ENCODE assay signal across 1 cellular context in the genomic region with DNA sequence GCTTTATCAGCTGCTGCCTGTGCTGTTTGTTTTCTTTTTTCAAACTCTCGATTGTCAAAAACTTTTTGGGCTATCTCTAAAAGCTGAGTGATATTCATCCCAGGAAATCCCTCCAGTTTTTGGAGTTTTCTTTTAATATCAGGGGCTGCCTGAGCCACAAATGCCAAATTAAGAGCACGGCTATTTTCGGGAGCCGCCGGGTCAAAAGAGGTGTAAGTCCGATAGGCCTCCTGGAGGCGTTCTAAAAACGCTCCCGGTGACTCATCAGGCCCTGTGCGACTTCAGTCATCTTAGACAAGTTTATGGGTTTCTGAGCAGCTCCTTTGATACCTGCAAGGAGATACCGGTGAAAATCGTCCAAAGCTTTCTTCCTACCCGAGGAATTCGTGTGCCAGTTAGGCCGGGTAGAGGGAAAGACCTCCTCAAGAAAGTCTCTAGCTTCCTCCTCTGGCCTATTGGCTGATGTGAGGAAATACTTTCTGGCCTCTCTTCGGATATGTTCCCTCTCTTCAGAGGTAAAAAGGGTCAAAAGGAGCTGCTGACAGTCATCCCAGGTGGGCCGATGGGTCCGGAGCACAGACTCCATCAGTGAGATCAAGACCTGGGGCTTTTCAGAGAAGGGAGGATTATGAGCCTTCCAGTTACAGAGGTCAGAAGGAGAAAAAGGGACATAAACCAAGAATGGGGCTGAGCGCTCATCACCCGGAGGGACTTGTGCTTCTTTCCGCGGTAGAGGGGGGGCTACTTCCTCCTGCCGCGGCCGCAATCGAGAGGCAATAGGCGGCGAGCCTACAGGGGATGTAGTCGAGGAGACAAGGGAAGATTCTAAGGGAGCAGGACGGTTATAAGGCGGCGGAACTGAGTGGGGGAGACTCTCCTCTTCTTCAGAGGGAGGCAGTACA.
TF ChIP-seq lines count a peak whose summit lies in the region.

No MANE protein-coding gene starts in this region.

TF ChIP-seq in K562, 482 proteins besides CTCF, POLR2A, EP300 and RAD21 (continued from another document and continues in another):
- TF ChIP-seq, protein P1, sequence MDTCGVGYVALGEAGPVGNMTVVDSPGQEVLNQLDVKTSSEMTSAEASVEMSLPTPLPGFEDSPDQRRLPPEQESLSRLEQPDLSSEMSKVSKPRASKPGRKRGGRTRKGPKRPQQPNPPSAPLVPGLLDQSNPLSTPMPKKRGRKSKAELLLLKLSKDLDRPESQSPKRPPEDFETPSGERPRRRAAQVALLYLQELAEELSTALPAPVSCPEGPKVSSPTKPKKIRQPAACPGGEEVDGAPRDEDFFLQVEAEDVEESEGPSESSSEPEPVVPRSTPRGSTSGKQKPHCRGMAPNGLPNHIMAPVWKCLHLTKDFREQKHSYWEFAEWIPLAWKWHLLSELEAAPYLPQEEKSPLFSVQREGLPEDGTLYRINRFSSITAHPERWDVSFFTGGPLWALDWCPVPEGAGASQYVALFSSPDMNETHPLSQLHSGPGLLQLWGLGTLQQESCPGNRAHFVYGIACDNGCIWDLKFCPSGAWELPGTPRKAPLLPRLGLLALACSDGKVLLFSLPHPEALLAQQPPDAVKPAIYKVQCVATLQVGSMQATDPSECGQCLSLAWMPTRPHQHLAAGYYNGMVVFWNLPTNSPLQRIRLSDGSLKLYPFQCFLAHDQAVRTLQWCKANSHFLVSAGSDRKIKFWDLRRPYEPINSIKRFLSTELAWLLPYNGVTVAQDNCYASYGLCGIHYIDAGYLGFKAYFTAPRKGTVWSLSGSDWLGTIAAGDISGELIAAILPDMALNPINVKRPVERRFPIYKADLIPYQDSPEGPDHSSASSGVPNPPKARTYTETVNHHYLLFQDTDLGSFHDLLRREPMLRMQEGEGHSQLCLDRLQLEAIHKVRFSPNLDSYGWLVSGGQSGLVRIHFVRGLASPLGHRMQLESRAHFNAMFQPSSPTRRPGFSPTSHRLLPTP (IDR thresholded peaks at IDR 0.05; ENCODE audit: borderline replicate concordance, extremely low read depth, insufficient read length): no peak
- TF ChIP-seq, protein P2, sequence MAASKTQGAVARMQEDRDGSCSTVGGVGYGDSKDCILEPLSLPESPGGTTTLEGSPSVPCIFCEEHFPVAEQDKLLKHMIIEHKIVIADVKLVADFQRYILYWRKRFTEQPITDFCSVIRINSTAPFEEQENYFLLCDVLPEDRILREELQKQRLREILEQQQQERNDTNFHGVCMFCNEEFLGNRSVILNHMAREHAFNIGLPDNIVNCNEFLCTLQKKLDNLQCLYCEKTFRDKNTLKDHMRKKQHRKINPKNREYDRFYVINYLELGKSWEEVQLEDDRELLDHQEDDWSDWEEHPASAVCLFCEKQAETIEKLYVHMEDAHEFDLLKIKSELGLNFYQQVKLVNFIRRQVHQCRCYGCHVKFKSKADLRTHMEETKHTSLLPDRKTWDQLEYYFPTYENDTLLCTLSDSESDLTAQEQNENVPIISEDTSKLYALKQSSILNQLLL (CRISPR knock-in tag; IDR thresholded peaks at IDR 0.05; ENCODE audit: borderline replicate concordance): no peak
- no peak for TF ChIP-seq ZNF764 (CRISPR knock-in tag; IDR thresholded peaks at IDR 0.05; ENCODE audit: low read depth)
- no peak for TF ChIP-seq MGA (IDR thresholded peaks at IDR 0.05)
- no peak for TF ChIP-seq CSDE1 (IDR thresholded peaks at IDR 0.05)
- TF ChIP-seq ZFX (CRISPR knock-in tag; IDR thresholded peaks at IDR 0.05): peak; percentile 68
- no peak; the same call in 1 of the 2 replicates for TF ChIP-seq CEBPG (CRISPR knock-in tag; IDR thresholded peaks at IDR 0.05)
- no peak for TF ChIP-seq CEBPG (tag; conservative IDR thresholded peaks at IDR 0.05 in 1 of 2, IDR thresholded peaks at IDR 0.05 in 1 of 2)
- 0 out of 2 replicates have a peak, but pooled peaks have one; percentile 6 for TF ChIP-seq HES1 (IDR thresholded peaks at IDR 0.05; ENCODE audit: low read depth)
- TF ChIP-seq ZFP36 (IDR thresholded peaks at IDR 0.05; ENCODE audit: low read depth, low read length, partially characterized antibody): peak; percentile 81
- TF ChIP-seq ATF7 (IDR thresholded peaks at IDR 0.05): 0 out of 2 replicates have a peak, but pooled peaks have one; percentile 31
- peak; percentile 25 for TF ChIP-seq KDM5B (IDR thresholded peaks at IDR 0.05; ENCODE audit: insufficient replicate concordance, low read depth, low read length)
- peak in 1 of 2 experiments; percentile 57; a peak in 2 of 4 replicates for TF ChIP-seq RCOR1 (IDR thresholded peaks at IDR 0.05; ENCODE audit: borderline replicate concordance in 1 of 2, low read depth in 2 of 2, low read length in 2 of 2)
- TF ChIP-seq NFE2 (IDR thresholded peaks at IDR 0.05; ENCODE audit: low read depth): peak; percentile 48
- peak; percentile 39; the same call in 1 of the 2 replicates for TF ChIP-seq DDX20 (tag; IDR thresholded peaks at IDR 0.05; ENCODE audit: low read depth)
- TF ChIP-seq PYGO2 (tag; IDR thresholded peaks at IDR 0.05): peak; percentile 19; the same call in 1 of the 2 replicates
- peak; percentile 50 for TF ChIP-seq MEF2D (tag; conservative IDR thresholded peaks at IDR 0.05; ENCODE audit: low read depth)
- TF ChIP-seq ZNF212 (CRISPR knock-in tag; IDR thresholded peaks at IDR 0.05): no peak
- 0 out of 2 replicates have a peak, but pooled peaks have one; percentile 4 for TF ChIP-seq PHF8 (IDR thresholded peaks at IDR 0.05; ENCODE audit: borderline replicate concordance, low read length)
- TF ChIP-seq FOXJ3 (CRISPR knock-in tag; IDR thresholded peaks at IDR 0.05): no peak
- TF ChIP-seq FOXM1 (IDR thresholded peaks at IDR 0.05; ENCODE audit: low read depth): 0 out of 2 replicates have a peak, but pooled peaks have one; percentile 38
- TF ChIP-seq FOXM1 (CRISPR knock-in tag; IDR thresholded peaks at IDR 0.05; ENCODE audit: low read depth): no peak
- TF ChIP-seq JUNB (CRISPR knock-in tag; conservative IDR thresholded peaks at IDR 0.05): peak; percentile 79; the same call in 1 of the 2 replicates
- no peak for TF ChIP-seq RFX1 (IDR thresholded peaks at IDR 0.05)
- TF ChIP-seq CXXC5 (CRISPR knock-in tag; IDR thresholded peaks at IDR 0.05): peak; percentile 80
- TF ChIP-seq, protein P3, sequence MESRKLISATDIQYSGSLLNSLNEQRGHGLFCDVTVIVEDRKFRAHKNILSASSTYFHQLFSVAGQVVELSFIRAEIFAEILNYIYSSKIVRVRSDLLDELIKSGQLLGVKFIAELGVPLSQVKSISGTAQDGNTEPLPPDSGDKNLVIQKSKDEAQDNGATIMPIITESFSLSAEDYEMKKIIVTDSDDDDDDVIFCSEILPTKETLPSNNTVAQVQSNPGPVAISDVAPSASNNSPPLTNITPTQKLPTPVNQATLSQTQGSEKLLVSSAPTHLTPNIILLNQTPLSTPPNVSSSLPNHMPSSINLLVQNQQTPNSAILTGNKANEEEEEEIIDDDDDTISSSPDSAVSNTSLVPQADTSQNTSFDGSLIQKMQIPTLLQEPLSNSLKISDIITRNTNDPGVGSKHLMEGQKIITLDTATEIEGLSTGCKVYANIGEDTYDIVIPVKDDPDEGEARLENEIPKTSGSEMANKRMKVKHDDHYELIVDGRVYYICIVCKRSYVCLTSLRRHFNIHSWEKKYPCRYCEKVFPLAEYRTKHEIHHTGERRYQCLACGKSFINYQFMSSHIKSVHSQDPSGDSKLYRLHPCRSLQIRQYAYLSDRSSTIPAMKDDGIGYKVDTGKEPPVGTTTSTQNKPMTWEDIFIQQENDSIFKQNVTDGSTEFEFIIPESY (CRISPR knock-in tag; IDR thresholded peaks at IDR 0.05): no peak
- 0 out of 2 replicates have a peak, but pooled peaks have one; percentile 50 for TF ChIP-seq SMARCC2 (IDR thresholded peaks at IDR 0.05; ENCODE audit: low read depth)
- peak; percentile 78 for TF ChIP-seq MEF2A (IDR thresholded peaks at IDR 0.05; ENCODE audit: control insufficient read depth, low read depth, low read length)
- TF ChIP-seq, protein P4, sequence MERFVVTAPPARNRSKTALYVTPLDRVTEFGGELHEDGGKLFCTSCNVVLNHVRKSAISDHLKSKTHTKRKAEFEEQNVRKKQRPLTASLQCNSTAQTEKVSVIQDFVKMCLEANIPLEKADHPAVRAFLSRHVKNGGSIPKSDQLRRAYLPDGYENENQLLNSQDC (CRISPR knock-in tag; IDR thresholded peaks at IDR 0.05): no peak
- TF ChIP-seq LEF1 (IDR thresholded peaks at IDR 0.05): 0 out of 2 replicates have a peak, but pooled peaks have one; percentile 44
- TF ChIP-seq ZNF354B (CRISPR knock-in tag; IDR thresholded peaks at IDR 0.05): peak; percentile 4; the same call in 1 of the 2 replicates
- TF ChIP-seq, protein P5, sequence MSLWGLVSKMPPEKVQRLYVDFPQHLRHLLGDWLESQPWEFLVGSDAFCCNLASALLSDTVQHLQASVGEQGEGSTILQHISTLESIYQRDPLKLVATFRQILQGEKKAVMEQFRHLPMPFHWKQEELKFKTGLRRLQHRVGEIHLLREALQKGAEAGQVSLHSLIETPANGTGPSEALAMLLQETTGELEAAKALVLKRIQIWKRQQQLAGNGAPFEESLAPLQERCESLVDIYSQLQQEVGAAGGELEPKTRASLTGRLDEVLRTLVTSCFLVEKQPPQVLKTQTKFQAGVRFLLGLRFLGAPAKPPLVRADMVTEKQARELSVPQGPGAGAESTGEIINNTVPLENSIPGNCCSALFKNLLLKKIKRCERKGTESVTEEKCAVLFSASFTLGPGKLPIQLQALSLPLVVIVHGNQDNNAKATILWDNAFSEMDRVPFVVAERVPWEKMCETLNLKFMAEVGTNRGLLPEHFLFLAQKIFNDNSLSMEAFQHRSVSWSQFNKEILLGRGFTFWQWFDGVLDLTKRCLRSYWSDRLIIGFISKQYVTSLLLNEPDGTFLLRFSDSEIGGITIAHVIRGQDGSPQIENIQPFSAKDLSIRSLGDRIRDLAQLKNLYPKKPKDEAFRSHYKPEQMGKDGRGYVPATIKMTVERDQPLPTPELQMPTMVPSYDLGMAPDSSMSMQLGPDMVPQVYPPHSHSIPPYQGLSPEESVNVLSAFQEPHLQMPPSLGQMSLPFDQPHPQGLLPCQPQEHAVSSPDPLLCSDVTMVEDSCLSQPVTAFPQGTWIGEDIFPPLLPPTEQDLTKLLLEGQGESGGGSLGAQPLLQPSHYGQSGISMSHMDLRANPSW (CRISPR knock-in tag; IDR thresholded peaks at IDR 0.05): no peak
